Comparison of ENCODE assay signal across 26 cellular contexts in the genomic region with DNA sequence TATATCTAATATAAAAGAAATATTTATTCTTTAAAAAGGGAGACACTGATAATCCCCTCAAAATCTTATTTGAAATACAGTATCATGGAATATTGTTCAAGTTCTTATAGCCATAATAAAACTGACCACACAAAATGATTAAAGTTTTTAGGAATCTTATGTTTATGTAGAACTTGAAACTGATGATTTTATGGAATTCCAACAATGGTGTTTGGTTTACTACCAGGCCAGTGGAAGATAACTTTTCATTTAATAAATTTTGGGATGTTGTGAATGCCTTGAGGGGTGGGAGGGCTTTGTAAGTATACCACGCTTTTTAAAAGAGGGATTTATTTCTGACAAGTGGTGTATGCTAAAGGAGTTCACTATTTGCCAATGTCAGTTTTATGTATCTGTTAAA.
"Had no signal": no experiment of that assay in that cellular context is flagged by ENCODE, and none has a peak within 500 bp of the region (broad histone marks: within the 10 kb centered on the region; RNA-seq: fewer than 3 reads in every experiment).

No MANE protein-coding gene starts in this region.

- H3K4me3 Mint-ChIP-seq: activated B cell treated with CpG ODN at 0.5 μM for 24 hours; activated CD4-positive, alpha-beta T cell treated with anti-CD3 and anti-CD28 coated beads for 36 hours; activated naive CD4-positive, alpha-beta T cell treated with anti-CD3 and anti-CD28 coated beads, Interleukin-2, amount 10 ng/mL, durations not matched to agents 7 days and 5 days; activated T-cell treated with anti-CD3 and anti-CD28 coated beads, Interleukin-2, amount 50 U/mL, for 72 hours; effector memory CD8-positive, alpha-beta T cell; natural killer cell; stimulated activated naive CD8-positive, alpha-beta T cell treated with anti-CD3 and anti-CD28 coated beads, Interleukin-15, Interleukin-2, amounts not matched to agents 100 ng/mL and 50 ng/mL, for 24 hours had no signal

- DNase-seq: activated B cell treated with CpG ODN at 0.5 μM for 24 hours; activated CD4-positive, alpha-beta T cell treated with anti-CD3 and anti-CD28 coated beads for 36 hours; activated CD4-positive, alpha-beta T cell treated with anti-CD3 and anti-CD28 coated beads, Interleukin-2, amount 50 U/mL, for 4 hours; activated effector memory CD4-positive, alpha-beta T cell treated with Interleukin-2 at 50 U/mL for 16 hours; activated naive CD4-positive, alpha-beta T cell treated with anti-CD3 and anti-CD28 coated beads, Interleukin-2, amount 10 ng/mL, durations not matched to agents 7 days and 5 days; activated T-cell treated with anti-CD3 and anti-CD28 coated beads, Interleukin-2, amount 50 U/mL, for 72 hours; body of pancreas; dorsolateral prefrontal cortex; effector memory CD8-positive, alpha-beta T cell; head of caudate nucleus; hypothalamus; left ventricle myocardium superior; mammary epithelial cell; midbrain; natural killer cell; ovary; stimulated activated CD4-positive, alpha-beta T cell treated with anti-CD3 and anti-CD28 coated beads, Interleukin-1b, Interleukin-23, amount 100 ng/mL, for 48 hours; substantia nigra; T-helper 1 cell; thyroid gland; upper lobe of right lung had no signal

- H3K27ac Mint-ChIP-seq: activated B cell treated with CpG ODN at 0.5 μM for 24 hours; activated CD4-positive, alpha-beta T cell treated with anti-CD3 and anti-CD28 coated beads for 36 hours; activated naive CD4-positive, alpha-beta T cell treated with anti-CD3 and anti-CD28 coated beads, Interleukin-2, amount 10 ng/mL, durations not matched to agents 7 days and 5 days; activated T-cell treated with anti-CD3 and anti-CD28 coated beads, Interleukin-2, amount 50 U/mL, for 72 hours; natural killer cell; stimulated activated naive CD8-positive, alpha-beta T cell treated with anti-CD3 and anti-CD28 coated beads, Interleukin-15, Interleukin-2, amounts not matched to agents 100 ng/mL and 50 ng/mL, for 24 hours had no signal

- H3K9me3 Mint-ChIP-seq: activated B cell treated with CpG ODN at 0.5 μM for 24 hours; activated naive CD4-positive, alpha-beta T cell treated with anti-CD3 and anti-CD28 coated beads, Interleukin-2, amount 10 ng/mL, durations not matched to agents 7 days and 5 days; activated T-cell treated with anti-CD3 and anti-CD28 coated beads, Interleukin-2, amount 50 U/mL, for 72 hours; effector memory CD8-positive, alpha-beta T cell; natural killer cell; stimulated activated naive CD8-positive, alpha-beta T cell treated with anti-CD3 and anti-CD28 coated beads, Interleukin-15, Interleukin-2, amounts not matched to agents 100 ng/mL and 50 ng/mL, for 24 hours had no signal

- H3K27me3 Mint-ChIP-seq: activated B cell treated with CpG ODN at 0.5 μM for 24 hours; activated CD4-positive, alpha-beta T cell treated with anti-CD3 and anti-CD28 coated beads for 36 hours; activated naive CD4-positive, alpha-beta T cell treated with anti-CD3 and anti-CD28 coated beads, Interleukin-2, amount 10 ng/mL, durations not matched to agents 7 days and 5 days; effector memory CD8-positive, alpha-beta T cell; stimulated activated naive CD8-positive, alpha-beta T cell treated with anti-CD3 and anti-CD28 coated beads, Interleukin-15, Interleukin-2, amounts not matched to agents 100 ng/mL and 50 ng/mL, for 24 hours had no signal

- H3K4me1 Mint-ChIP-seq: activated B cell treated with CpG ODN at 0.5 μM for 24 hours; activated CD4-positive, alpha-beta T cell treated with anti-CD3 and anti-CD28 coated beads for 36 hours; activated naive CD4-positive, alpha-beta T cell treated with anti-CD3 and anti-CD28 coated beads, Interleukin-2, amount 10 ng/mL, durations not matched to agents 7 days and 5 days had no signal

- H3K4me3 ChIP-seq: body of pancreas, cardiac muscle cell, dorsolateral prefrontal cortex, esophagus muscularis mucosa, gastroesophageal sphincter, ovary, prostate gland, thyroid gland, upper lobe of right lung had no signal
